8 cellular contexts compared by ENCODE assay signal in genomic region chr15:76996526-76997401, GRCh38. TPM values are rescaled to one million over a fixed set of nuclear protein-coding genes. Genes with fewer than 3 reads are reported as not detected.
DNase-seq lines count a peak whose midpoint lies in the region; ATAC-seq and TF ChIP-seq lines count a peak whose summit lies in the region.

No MANE protein-coding gene starts in this region.

- H3K9me3 Mint-ChIP-seq in activated CD8-positive, alpha-beta T cell treated with anti-CD3 and anti-CD28 coated beads for 36 hours: no peaks in the 10 kb centered on the region

- peak overlapping the region; percentile 73 for H2AFZ ChIP-seq in fibroblast of lung (ENCODE audit: low read length)

- no peaks in the 10 kb centered on the region for H3K27me3 ChIP-seq in fibroblast of lung (ENCODE audit: control insufficient read depth, insufficient read depth, low read length)

- no peaks in the 10 kb centered on the region for H3K36me3 ChIP-seq in fibroblast of lung (ENCODE audit: control insufficient read depth, insufficient read depth, low read length)

- H3K4me3 ChIP-seq in GM12875 (ENCODE audit: low read depth, low read length) (peak overlapping the region; percentile 1), fibroblast of lung (replicated peaks in 1 of 4; ENCODE audit: control extremely low read depth in 1 of 4, insufficient read depth in 1 of 4, low read depth in 3 of 4, low read length in 4 of 4) (no peak overlapping the region)

- peak overlapping the region; percentile 95 for H3K4me3 Mint-ChIP-seq in activated CD8-positive, alpha-beta T cell treated with anti-CD3 and anti-CD28 coated beads for 36 hours

- peaks cover 72% of the 10 kb centered on the region for H3K4me1 Mint-ChIP-seq in activated CD8-positive, alpha-beta T cell treated with anti-CD3 and anti-CD28 coated beads for 36 hours (ENCODE audit: low read depth)

- H3K9me3 ChIP-seq in fibroblast of lung (ENCODE audit: control insufficient read depth, insufficient read depth, low read depth, low read length): no peaks in the 10 kb centered on the region

- H3K27ac ChIP-seq in fibroblast of lung (ENCODE audit: insufficient read depth, low read length): no peak overlapping the region

- TF ChIP-seq CTCF in GM12875 (IDR thresholded peaks at IDR 0.05; ENCODE audit: borderline replicate concordance, insufficient read depth, low read depth, low read length) (no peak), fibroblast of lung (conservative IDR thresholded peaks at IDR 0.05 in 1 of 2, IDR thresholded peaks at IDR 0.05 in 1 of 2; ENCODE audit: low read depth in 1 of 2, low read length in 2 of 2) (no peak)
- no peak for TF ChIP-seq CTCF in activated CD8-positive, alpha-beta T cell treated with anti-CD3 and anti-CD28 coated beads for 36 hours (IDR thresholded peaks at IDR 0.05)

- no peak overlapping the region for H3K9ac ChIP-seq in fibroblast of lung (ENCODE audit: insufficient read depth, low read length)

- CTCF ChIA-PET in activated CD8-positive, alpha-beta T cell treated with anti-CD3 and anti-CD28 coated beads for 36 hours (lab: Charles Lee): interaction anchor here (0.6 to 6.3 kb wide), 10 partner anchors 9 to 34 kb away, joined by 3 to 42 read pairs (median 6); no protein-coding TSS in a partner anchor

- H3K4me2 ChIP-seq in fibroblast of lung (ENCODE audit: extremely low read depth, insufficient read depth, low read length): no peak overlapping the region

- H3K36me3 Mint-ChIP-seq in activated CD8-positive, alpha-beta T cell treated with anti-CD3 and anti-CD28 coated beads for 36 hours (ENCODE audit: low read depth): peaks cover 51% of the 10 kb centered on the region

- POLR2A ChIA-PET in activated CD8-positive, alpha-beta T cell treated with anti-CD3 and anti-CD28 coated beads for 36 hours (lab: Charles Lee): interaction anchor here (0.5 to 6.3 kb wide), 9 partner anchors 8 to 26 kb away, joined by 3 to 62 read pairs (median 4); no protein-coding TSS in a partner anchor

- ATAC-seq in activated CD8-positive, alpha-beta T cell treated with anti-CD3 and anti-CD28 coated beads for 36 hours: peak; percentile 48
- ATAC-seq in GM18511 (IDR thresholded peaks at IDR 0.05; ENCODE audit: unreplicated experiment) (no peak), GM21723 (IDR thresholded peaks at IDR 0.05; ENCODE audit: unreplicated experiment) (no peak)

- DNase-seq in activated CD8-positive, alpha-beta T cell treated with anti-CD3 and anti-CD28 coated beads for 36 hours: peak; percentile 82
- DNase-seq in fibroblast of lung (ENCODE audit: low read depth in 2 of 2) (peak; percentile 12 to 44), GOT3 (lab: John Stamatoyannopoulos, UW) (no peak), amniotic stem cell (lab: John Stamatoyannopoulos, UW) (no peak)
- DNase-seq in stimulated activated CD4-positive, alpha-beta T cell treated with anti-CD3 and anti-CD28 coated beads, Interleukin-1b, Interleukin-23, amount 100 ng/mL, for 4 hours (ENCODE audit: low read depth in 2 of 2): peak; percentile 32 to 45

- H3K27ac Mint-ChIP-seq in activated CD8-positive, alpha-beta T cell treated with anti-CD3 and anti-CD28 coated beads for 36 hours: peak overlapping the region; percentile 98

- no peaks in the 10 kb centered on the region for H4K20me1 ChIP-seq in fibroblast of lung (ENCODE audit: control insufficient read depth, extremely low read depth, insufficient read depth, low read length)

- H3K27me3 Mint-ChIP-seq in activated CD8-positive, alpha-beta T cell treated with anti-CD3 and anti-CD28 coated beads for 36 hours: no peaks in the 10 kb centered on the region

- no peaks in the 10 kb centered on the region for H3K79me2 ChIP-seq in fibroblast of lung (ENCODE audit: control insufficient read depth, insufficient read depth, low read length)

- H3K4me1 ChIP-seq in fibroblast of lung (ENCODE audit: control insufficient read depth, extremely low read depth, insufficient read depth, low read length): peaks cover 8% of the 10 kb centered on the region

- intact Hi-C loops in activated CD8-positive, alpha-beta T cell treated with anti-CD3 and anti-CD28 coated beads for 36 hours (cut with micrococcal nuclease): no loop called here

RNA-seq across cellular contexts. Expression of gene PSTPIP1, which starts 1.8 kb away (rescaled TPM):
- 100 to 1,000 TPM; 113 to 121 TPM for total RNA-seq in activated CD8-positive, alpha-beta T cell treated with anti-CD3 and anti-CD28 coated beads for 36 hours
- total RNA-seq in fibroblast of lung: 0.77 and 1.5 TPM in 2 replicates
- 0.56 and 0.79 TPM in 2 replicates for polyA plus RNA-seq in fibroblast of lung
- polyA plus RNA-seq in fibroblast of lung (2012): 0.49 and 1.1 TPM in 2 replicates
- not detected in 2 replicates for polyA minus RNA-seq in fibroblast of lung (ENCODE audit: low replicate concordance)

Comparison
In these comparisons a context has a peak if more than half of its experiments do, and no peak if none do; other contexts are left out.
1. DNase-seq: peak in activated CD8-positive, alpha-beta T cell treated with anti-CD3 and anti-CD28 coated beads for 36 hours (single experiment), fibroblast of lung (2 of 2) and stimulated activated CD4-positive, alpha-beta T cell treated with anti-CD3 and anti-CD28 coated beads, Interleukin-1b, Interleukin-23, amount 100 ng/mL, for 4 hours (2 of 2); none in GOT3 (single experiment) and amniotic stem cell (single experiment).
2. RNA of gene PSTPIP1, which starts 1.8 kb away (total RNA-seq): 113 to 121 TPM in activated CD8-positive, alpha-beta T cell treated with anti-CD3 and anti-CD28 coated beads for 36 hours; 0.77 to 1.5 TPM in fibroblast of lung; every median in the first group is over 10 times any median in the second.